ENCODE assay signal across 21 cellular contexts in genomic region chr9:18857769-18858168, GRCh38.
DNase-seq lines count a peak whose midpoint lies in the region; ATAC-seq, FAIRE-seq and TF ChIP-seq lines count a peak whose summit lies in the region.
"Had no signal": no experiment of that assay in that cellular context is flagged by ENCODE, and none has a peak within 500 bp of the region (broad histone marks: within the 10 kb centered on the region; RNA-seq: fewer than 3 reads in every experiment).

No MANE protein-coding gene starts in this region.

- H3K4me3 ChIP-seq in A549 (no peak overlapping the region), choroid plexus epithelial cell (ENCODE audit: low read depth, low read length) (no peak overlapping the region)
- H3K4me3 ChIP-seq: hepatocyte, PC-9, SK-N-MC had no signal

- no peaks in the 10 kb centered on the region for H3K9me3 Mint-ChIP-seq in HFFc6
- H3K9me3 Mint-ChIP-seq: nephron had no signal

- peak overlapping the region; percentile 12; the same call in 1 of the 2 replicates for H3K27ac Mint-ChIP-seq in HFFc6

- no peak for TF ChIP-seq EP300 in A549 (IDR thresholded peaks at IDR 0.05)

- peaks cover 18% of the 10 kb centered on the region for H3K4me1 Mint-ChIP-seq in HFFc6 (ENCODE audit: low read depth)

- no peak for TF ChIP-seq POLR2A in A549 (IDR thresholded peaks at IDR 0.05; ENCODE audit: low read length)

- peaks cover 15% of the 10 kb centered on the region; the same call in 1 of the 2 replicates for H3K36me3 Mint-ChIP-seq in HFFc6 (ENCODE audit: low read depth)

- TF ChIP-seq CTCF in A549 (IDR thresholded peaks at IDR 0.05) (no peak), HFFc6 (IDR thresholded peaks at IDR 0.05) (no peak), choroid plexus epithelial cell (conservative IDR thresholded peaks at IDR 0.05; ENCODE audit: low read depth, low read length) (no peak)

- no peak for TF ChIP-seq RAD21 in A549 (conservative IDR thresholded peaks at IDR 0.05 in 1 of 2, IDR thresholded peaks at IDR 0.05 in 1 of 2)

- ATAC-seq in A549 = no peak
- ATAC-seq in GM18907 (IDR thresholded peaks at IDR 0.05; ENCODE audit: unreplicated experiment) = no peak
- ATAC-seq in HG03520 (IDR thresholded peaks at IDR 0.05; ENCODE audit: unreplicated experiment) = no peak
- no peak for ATAC-seq in HG03025 (IDR thresholded peaks at IDR 0.05; ENCODE audit: low FRiP score, unreplicated experiment)

- DNase-seq in A549 (ENCODE audit: low read depth in 1 of 2, low spot score in 1 of 2) (no peak), HFFc6 (peak; percentile 56), choroid plexus epithelial cell (ENCODE audit: low read depth) (peak; percentile 89), hepatic stellate cell (ENCODE audit: low spot score) (peak; percentile 7)
- no peak for DNase-seq in stimulated activated CD8-positive, alpha-beta memory T cell treated with anti-CD3 and anti-CD28 coated beads, Interleukin-4, amount 100 ng/mL, for 48 hours
- DNase-seq: activated CD4-positive, alpha-beta T cell treated with anti-CD3 and anti-CD28 coated beads for 48 hours; activated CD8-positive, alpha-beta memory T cell treated with anti-CD3 and anti-CD28 coated beads, Interleukin-2, amount 50 U/mL, for 4 hours; activated gamma-delta T cell treated with Interleukin-2 at 50 U/mL for 16 hours; NCI-H1048; NCI-H526 treated with DMSO at 0.1 percent for 48 hours; PC-9; stimulated activated naive CD4-positive, alpha-beta T cell; T1000 had no signal

- WGBS in A549 (ENCODE audit: missing lambda C conversion rate) = 0% methylated on average over 1 of the region's 1 CpG

- no peak overlapping the region for H3K4me2 ChIP-seq in A549
- H3K4me2 ChIP-seq: hepatocyte, PC-9 had no signal

- H3K4me3 Mint-ChIP-seq in HFFc6 = no peak overlapping the region
- H3K4me3 Mint-ChIP-seq: nephron had no signal

- no peak overlapping the region for H3K27ac ChIP-seq in A549
- H3K27ac ChIP-seq: hepatocyte, PC-9, SK-N-MC had no signal

- POLR2A ChIA-PET in A549 (lab: Yijun Ruan, JAX) = no interaction called here

- FAIRE-seq in A549 (lab: Jason Lieb, UNC) = no peak
- FAIRE-seq: A204.1, endometrium had no signal

- H3K4me1 ChIP-seq in A549 = no peaks in the 10 kb centered on the region

- H3K9me3 ChIP-seq in A549 = no peaks in the 10 kb centered on the region

- CTCF ChIA-PET in A549 (lab: Yijun Ruan, JAX) = no interaction called here

- peaks cover 6% of the 10 kb centered on the region; the same call in 1 of the 2 replicates for H3K27me3 Mint-ChIP-seq in HFFc6 (ENCODE audit: insufficient read depth)

TF ChIP-seq in A549, 52 proteins besides CTCF, POLR2A, EP300 and RAD21:
- TF ChIP-seq FOSL2 (IDR thresholded peaks at IDR 0.05) (no peak), FOSL2 (CRISPR knock-in tag; IDR thresholded peaks at IDR 0.05) (peak; percentile 34; the same call in 1 of the 2 replicates), FOXS1 (CRISPR knock-in tag; IDR thresholded peaks at IDR 0.05) (no peak)

Comparison
In these comparisons a context has a peak if more than half of its experiments do, and no peak if none do; other contexts are left out.
1. DNase-seq: peak in HFFc6 (single experiment), choroid plexus epithelial cell (single experiment) and hepatic stellate cell (single experiment); none in A549 (0 of 2) and stimulated activated CD8-positive, alpha-beta memory T cell treated with anti-CD3 and anti-CD28 coated beads, Interleukin-4, amount 100 ng/mL, for 48 hours (single experiment).